Comparison of ENCODE assay signal across 8 cellular contexts in the genomic region with DNA sequence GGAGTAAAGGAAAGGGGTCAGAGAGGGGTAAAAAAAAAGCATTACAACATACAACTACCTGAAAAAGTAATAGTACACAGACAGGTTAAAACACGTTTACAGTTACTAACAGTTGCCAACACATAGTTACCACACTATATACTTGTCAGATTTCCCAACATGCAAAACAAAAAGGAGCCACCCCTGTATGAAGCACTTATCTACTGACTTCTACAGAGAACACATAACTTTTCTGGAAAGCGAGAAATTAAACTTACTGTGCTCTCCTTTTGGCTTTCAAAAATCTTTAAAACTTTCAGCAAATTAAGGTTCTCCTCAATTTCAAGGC. TPM values are rescaled to one million over a fixed set of nuclear protein-coding genes. Genes with fewer than 3 reads are reported as not detected.
DNase-seq lines count a peak whose midpoint lies in the region; ATAC-seq and TF ChIP-seq lines count a peak whose summit lies in the region.

No MANE protein-coding gene starts in this region.

- no peak for ATAC-seq in effector memory CD8-positive, alpha-beta T cell (replicated peaks)
- no peak for ATAC-seq in HG03045 (IDR thresholded peaks at IDR 0.05; ENCODE audit: unreplicated experiment)
- ATAC-seq in HG02588 (IDR thresholded peaks at IDR 0.05; ENCODE audit: unreplicated experiment): no peak
- ATAC-seq in HG02623 (IDR thresholded peaks at IDR 0.05; ENCODE audit: unreplicated experiment): no peak

- peak overlapping the region; percentile 95 to 98 for H3K27ac Mint-ChIP-seq in effector memory CD8-positive, alpha-beta T cell

- H3K27ac ChIP-seq in OCI-LY1 (ENCODE audit: low read depth, low read length, poor library complexity, severe bottlenecking): peak overlapping the region; percentile 88
- no peak overlapping the region for H3K27ac ChIP-seq in trophoblast cell (ENCODE audit: low read depth, low read length)

- H4K91ac ChIP-seq in trophoblast cell (ENCODE audit: low read depth, low read length): no peak overlapping the region

- peaks cover 7% of the 10 kb centered on the region for H3K79me1 ChIP-seq in trophoblast cell (ENCODE audit: low read length)

- 0 out of 2 replicates have a peak, but pooled peaks cover 4% of the 10 kb centered on the region for H3F3A ChIP-seq in OCI-LY1 (ENCODE audit: insufficient read depth, low read length)

- H3K9ac ChIP-seq in OCI-LY1 (ENCODE audit: low read length): peak overlapping the region; percentile 90
- H3K9ac ChIP-seq in trophoblast cell (ENCODE audit: low read length): no peak overlapping the region

- no CpG with 5 or more reads among the region's 2 CpGs for WGBS in trophoblast cell (ENCODE audit: extremely low coverage, insufficient coverage, insufficient read length)

- H4K8ac ChIP-seq in trophoblast cell (ENCODE audit: low read depth, low read length): no peak overlapping the region

- H2BK5ac ChIP-seq in trophoblast cell (ENCODE audit: low read depth, low read length, poor library complexity): no peak overlapping the region

- TF ChIP-seq CTCF in OCI-LY1 (IDR thresholded peaks at IDR 0.05; ENCODE audit: low read length): no peak

- H3K9me3 Mint-ChIP-seq in effector memory CD8-positive, alpha-beta T cell: no peaks in the 10 kb centered on the region

- H2BK12ac ChIP-seq in trophoblast cell (ENCODE audit: low read length): no peak overlapping the region

- no peak overlapping the region for H4K12ac ChIP-seq in trophoblast cell (ENCODE audit: low read depth, low read length)

- H2BK120ac ChIP-seq in trophoblast cell (ENCODE audit: insufficient read depth, low read length, poor library complexity): no peak overlapping the region

- no peak overlapping the region for H3K18ac ChIP-seq in trophoblast cell (ENCODE audit: low read length)

- peak overlapping the region; percentile 88 to 98 for H3K4me3 Mint-ChIP-seq in effector memory CD8-positive, alpha-beta T cell

- no peak overlapping the region for H3K23ac ChIP-seq in trophoblast cell (ENCODE audit: low read length)

- peaks cover 66% of the 10 kb centered on the region for H3K79me2 ChIP-seq in OCI-LY1 (ENCODE audit: insufficient read depth, low read length)
- peaks cover 8% of the 10 kb centered on the region for H3K79me2 ChIP-seq in trophoblast cell (ENCODE audit: control insufficient read depth, insufficient read depth, low read length, poor library complexity)

- H3K27me3 Mint-ChIP-seq in effector memory CD8-positive, alpha-beta T cell: peaks cover 8% of the 10 kb centered on the region in 2 donors

- H3K27me3 ChIP-seq in OCI-LY1 (ENCODE audit: insufficient read depth, low read length) (no peaks in the 10 kb centered on the region), trophoblast cell (ENCODE audit: insufficient read depth, low read length) (no peaks in the 10 kb centered on the region)

- H3K36me3 ChIP-seq in OCI-LY1 (ENCODE audit: insufficient read depth, low read length) (peaks cover 19% of the 10 kb centered on the region), trophoblast cell (ENCODE audit: control insufficient read depth in 1 of 2, insufficient read depth in 2 of 2, low read length in 2 of 2) (no peaks in the 10 kb centered on the region)

- no peak overlapping the region for H3K14ac ChIP-seq in trophoblast cell (ENCODE audit: low read length)

- DNase-seq in GF-D8 (lab: John Stamatoyannopoulos, UW) (peak; percentile 38), trophoblast cell (peak in 1 of 2 donors; percentile 16), DMS153 (lab: John Stamatoyannopoulos, UW) (no peak)
- no peak for DNase-seq in effector memory CD8-positive, alpha-beta T cell

- H3K4me3 ChIP-seq in OCI-LY1 (ENCODE audit: low read depth, low read length, poor library complexity, severe bottlenecking) (peak overlapping the region; percentile 83), trophoblast cell (ENCODE audit: low read depth, low read length) (no peak overlapping the region)

- H3K4ac ChIP-seq in trophoblast cell (ENCODE audit: low read depth, low read length): no peak overlapping the region

- H3K4me2 ChIP-seq in OCI-LY1 (ENCODE audit: low read length) (peak overlapping the region; percentile 81), trophoblast cell (ENCODE audit: low read length) (peak overlapping the region; percentile 46)

- 0 out of 2 replicates have a peak, but pooled peaks cover 2% of the 10 kb centered on the region for H4K20me1 ChIP-seq in OCI-LY1 (ENCODE audit: insufficient read depth, low read length)

- H3K9me2 ChIP-seq in OCI-LY1 (ENCODE audit: low read depth, low read length): no peaks in the 10 kb centered on the region

- H2AK5ac ChIP-seq in trophoblast cell (ENCODE audit: low read length): no peak overlapping the region

- H3K4me1 ChIP-seq in OCI-LY1 (ENCODE audit: insufficient read depth, low read length, severe bottlenecking) (peaks cover 44% of the 10 kb centered on the region), trophoblast cell (ENCODE audit: control insufficient read depth in 1 of 2, insufficient read depth in 2 of 2, low read length in 2 of 2) (no peaks in the 10 kb centered on the region)

- H3K4me1 Mint-ChIP-seq in effector memory CD8-positive, alpha-beta T cell (ENCODE audit: low read depth in 2 of 2): peaks cover 35 to 45% of the 10 kb centered on the region in 2 donors

- H3K9me3 ChIP-seq in OCI-LY1 (ENCODE audit: low read length) (peaks cover 6% of the 10 kb centered on the region; the same call in 1 of the 2 replicates), trophoblast cell (ENCODE audit: insufficient read depth, low read depth, low read length) (no peaks in the 10 kb centered on the region)

- peaks cover 23% of the 10 kb centered on the region for H3K36me3 Mint-ChIP-seq in effector memory CD8-positive, alpha-beta T cell (ENCODE audit: insufficient read depth)

- H2AFZ ChIP-seq in OCI-LY1 (ENCODE audit: low read length): no peak overlapping the region
- H2AFZ ChIP-seq in trophoblast cell (ENCODE audit: insufficient read depth, low read length, poor library complexity): no peak overlapping the region

RNA-seq across cellular contexts. Expression of a gene that starts 2.1 kb away (rescaled TPM):
- polyA plus RNA-seq in trophoblast cell (2013): 59.4 and 60.1 TPM in 2 replicates
